Comparison of ENCODE assay signal across 16 cellular contexts in genomic region chr6:54014440-54014839, GRCh38.
"Had no signal": no experiment of that assay in that cellular context is flagged by ENCODE, and none has a peak within 500 bp of the region (broad histone marks: within the 10 kb centered on the region; RNA-seq: fewer than 3 reads in every experiment).

No MANE protein-coding gene starts in this region.

- H3K4me3 ChIP-seq: esophagus squamous epithelium, suprapubic skin had no signal

- H3K9me3 ChIP-seq: esophagus squamous epithelium, suprapubic skin had no signal

- H3K27ac ChIP-seq: esophagus squamous epithelium, suprapubic skin had no signal

- H3K4me1 Mint-ChIP-seq: activated B cell treated with CpG ODN at 0.5 μM for 24 hours; activated naive CD8-positive, alpha-beta T cell treated with anti-CD3 and anti-CD28 coated beads for 36 hours; immature natural killer cell; memory B cell; stimulated activated naive CD8-positive, alpha-beta T cell treated with anti-CD3 and anti-CD28 coated beads, Interleukin-15, amount 100 ng/mL, for 72 hours had no signal

- DNase-seq: activated B cell treated with CpG ODN at 0.5 μM for 24 hours; activated CD4-positive, alpha-beta memory T cell treated with anti-CD3 and anti-CD28 coated beads for 36 hours; activated CD4-positive, alpha-beta T cell treated with anti-CD3 and anti-CD28 coated beads for 4 hours; activated naive CD8-positive, alpha-beta T cell treated with anti-CD3 and anti-CD28 coated beads for 36 hours; activated T-cell treated with anti-CD3 and anti-CD28 coated beads for 4 hours; amniotic stem cell; effector CD8-positive, alpha-beta T cell; esophagus squamous epithelium; immature natural killer cell; kidney glomerular epithelial cell; stimulated activated naive CD8-positive, alpha-beta T cell treated with anti-CD3 and anti-CD28 coated beads, Interleukin-15, amount 100 ng/mL, for 72 hours; trophoblast cell had no signal

- H3K27ac Mint-ChIP-seq: activated B cell treated with CpG ODN at 0.5 μM for 24 hours; activated CD4-positive, alpha-beta memory T cell treated with anti-CD3 and anti-CD28 coated beads for 36 hours; activated naive CD8-positive, alpha-beta T cell treated with anti-CD3 and anti-CD28 coated beads for 36 hours; activated T-helper 1 cell treated with anti-CD3 and anti-CD28 coated beads, Interleukin-12 subunit alpha, Interleukin-12 subunit beta, Interleukin-2, Interleukin-4 antibody, amounts not matched to agents 30 ng/mL and 10 ng/mL and 1 ng/mL, durations not matched to agents 14 hours and 24 hours and 36 hours; dendritic cell treated with granulocyte-macrophage colony-stimulating factor and Interleukin-4, amounts not matched to agents 40 ng/mL and 50 ng/mL, for 4 days; immature natural killer cell; memory B cell; stimulated activated naive CD8-positive, alpha-beta T cell treated with anti-CD3 and anti-CD28 coated beads, Interleukin-15, amount 100 ng/mL, for 72 hours had no signal

- H3K27me3 ChIP-seq: esophagus squamous epithelium, suprapubic skin had no signal

- H3K36me3 ChIP-seq: esophagus squamous epithelium, suprapubic skin had no signal

- H3K36me3 Mint-ChIP-seq: activated CD4-positive, alpha-beta memory T cell treated with anti-CD3 and anti-CD28 coated beads for 36 hours; activated naive CD8-positive, alpha-beta T cell treated with anti-CD3 and anti-CD28 coated beads for 36 hours; immature natural killer cell; memory B cell had no signal

- H3K27me3 Mint-ChIP-seq: activated CD4-positive, alpha-beta memory T cell treated with anti-CD3 and anti-CD28 coated beads for 36 hours; activated naive CD8-positive, alpha-beta T cell treated with anti-CD3 and anti-CD28 coated beads for 36 hours; dendritic cell treated with granulocyte-macrophage colony-stimulating factor and Interleukin-4, amounts not matched to agents 40 ng/mL and 50 ng/mL, for 4 days had no signal

- H3K4me3 Mint-ChIP-seq: activated B cell treated with CpG ODN at 0.5 μM for 24 hours; activated CD4-positive, alpha-beta memory T cell treated with anti-CD3 and anti-CD28 coated beads for 36 hours; activated naive CD8-positive, alpha-beta T cell treated with anti-CD3 and anti-CD28 coated beads for 36 hours; activated T-helper 1 cell treated with anti-CD3 and anti-CD28 coated beads, Interleukin-12 subunit alpha, Interleukin-12 subunit beta, Interleukin-2, Interleukin-4 antibody, amounts not matched to agents 30 ng/mL and 10 ng/mL and 1 ng/mL, durations not matched to agents 14 hours and 24 hours and 36 hours; dendritic cell treated with granulocyte-macrophage colony-stimulating factor and Interleukin-4, amounts not matched to agents 40 ng/mL and 50 ng/mL, for 4 days; immature natural killer cell; memory B cell; stimulated activated naive CD8-positive, alpha-beta T cell treated with anti-CD3 and anti-CD28 coated beads, Interleukin-15, amount 100 ng/mL, for 72 hours had no signal

- H3K4me1 ChIP-seq: suprapubic skin had no signal

- H3K9me3 Mint-ChIP-seq: activated B cell treated with CpG ODN at 0.5 μM for 24 hours; activated CD4-positive, alpha-beta memory T cell treated with anti-CD3 and anti-CD28 coated beads for 36 hours; activated naive CD8-positive, alpha-beta T cell treated with anti-CD3 and anti-CD28 coated beads for 36 hours; activated T-helper 1 cell treated with anti-CD3 and anti-CD28 coated beads, Interleukin-12 subunit alpha, Interleukin-12 subunit beta, Interleukin-2, Interleukin-4 antibody, amounts not matched to agents 30 ng/mL and 10 ng/mL and 1 ng/mL, durations not matched to agents 14 hours and 24 hours and 36 hours; dendritic cell treated with granulocyte-macrophage colony-stimulating factor and Interleukin-4, amounts not matched to agents 40 ng/mL and 50 ng/mL, for 4 days; memory B cell; stimulated activated naive CD8-positive, alpha-beta T cell treated with anti-CD3 and anti-CD28 coated beads, Interleukin-15, amount 100 ng/mL, for 72 hours had no signal
